Comparison of ENCODE assay signal across 22 cellular contexts in the genomic region with DNA sequence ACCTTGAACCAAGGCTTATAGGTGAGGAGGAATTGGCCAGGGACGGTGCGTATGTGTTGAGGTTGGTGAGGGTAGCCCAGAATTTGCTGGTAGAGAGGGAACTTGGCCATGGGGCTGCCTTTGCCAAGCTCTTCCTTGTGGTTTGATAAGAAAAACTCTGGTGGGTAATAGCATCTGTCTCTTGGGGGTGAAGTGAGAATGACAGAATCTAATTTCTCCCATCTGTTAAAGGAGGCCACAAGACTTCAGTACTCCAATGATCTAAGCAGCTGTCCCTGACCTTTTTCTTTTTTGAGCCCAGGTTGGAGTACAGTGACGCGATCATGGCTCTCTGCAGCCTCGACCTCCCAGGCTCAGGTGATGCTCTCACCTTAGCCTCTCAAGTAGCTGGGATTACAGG. TPM values are rescaled to one million over a fixed set of nuclear protein-coding genes. Genes with fewer than 3 reads are reported as not detected.
"Had no signal": no experiment of that assay in that cellular context is flagged by ENCODE, and none has a peak within 500 bp of the region (broad histone marks: within the 10 kb centered on the region; RNA-seq: fewer than 3 reads in every experiment).

No MANE protein-coding gene starts in this region.

- H3K9me3 ChIP-seq: gastrocnemius medialis, left lung, neutrophil, pancreas, right lobe of liver had no signal

- ATAC-seq: activated CD4-positive, alpha-beta T cell treated with anti-CD3 and anti-CD28 coated beads for 36 hours; activated CD8-positive, alpha-beta T cell treated with anti-CD3 and anti-CD28 coated beads for 36 hours; activated T-helper 17 cell treated with anti-CD3 and anti-CD28 coated beads, Interleukin-2, amount 50 U/mL, for 72 hours; gastrocnemius medialis; left lung; pancreas; right lobe of liver; T-cell; WTC11 had no signal

- H3K4me1 ChIP-seq: pancreas, right lobe of liver had no signal

- H3K27me3 ChIP-seq: gastrocnemius medialis, left lung, neutrophil, pancreas, right lobe of liver had no signal

- H3K36me3 ChIP-seq: gastrocnemius medialis, left lung, neutrophil, pancreas, right lobe of liver had no signal

- DNase-seq: activated CD4-positive, alpha-beta T cell treated with anti-CD3 and anti-CD28 coated beads for 36 hours; activated CD8-positive, alpha-beta T cell treated with anti-CD3 and anti-CD28 coated beads for 36 hours; activated naive CD4-positive, alpha-beta T cell; activated naive CD8-positive, alpha-beta T cell treated with anti-CD3 and anti-CD28 coated beads for 36 hours; activated T-cell treated with anti-CD3 and anti-CD28 coated beads, Interleukin-2, amount 50 U/mL, for 1 hour; amniotic stem cell; central memory CD4-positive, alpha-beta T cell; effector CD4-positive, alpha-beta T cell; gastrocnemius medialis; head of caudate nucleus; kidney; left lung; right lobe of liver; stimulated activated CD4-positive, alpha-beta T cell treated with anti-CD3 and anti-CD28 coated beads, Interleukin-4, amount 100 ng/mL, for 1 hour; T-cell had no signal

- H3K4me2 ChIP-seq: smooth muscle cell had no signal

- H3K4me3 ChIP-seq: coronary artery, gastrocnemius medialis, left lung, pancreas, right lobe of liver, smooth muscle cell had no signal

- H3K27ac ChIP-seq: coronary artery, gastrocnemius medialis, left lung, neutrophil, pancreas, right lobe of liver had no signal

RNA-seq across cellular contexts. Expression of a gene that starts 36.8 kb away (rescaled TPM):
- total RNA-seq: activated CD4-positive, alpha-beta T cell treated with anti-CD3 and anti-CD28 coated beads for 36 hours; activated CD8-positive, alpha-beta T cell treated with anti-CD3 and anti-CD28 coated beads for 36 hours; activated naive CD8-positive, alpha-beta T cell treated with anti-CD3 and anti-CD28 coated beads for 36 hours; activated T-helper 17 cell treated with anti-CD3 and anti-CD28 coated beads, Interleukin-2, amount 50 U/mL, for 72 hours; left lung; lung microvascular endothelial cell; smooth muscle cell; T-cell had no signal
- polyA plus RNA-seq: smooth muscle cell had no signal
